ENCODE assay signal across 11 cellular contexts in genomic region chr2:85924522-85924921, GRCh38. TPM values are rescaled to one million over a fixed set of nuclear protein-coding genes. Genes with fewer than 3 reads are reported as not detected.
DNase-seq lines count a peak whose midpoint lies in the region; ATAC-seq and TF ChIP-seq lines count a peak whose summit lies in the region.
"Had no signal": no experiment of that assay in that cellular context is flagged by ENCODE, and none has a peak within 500 bp of the region (broad histone marks: within the 10 kb centered on the region; RNA-seq: fewer than 3 reads in every experiment).

No MANE protein-coding gene starts in this region.

- no peak overlapping the region for H2BK15ac ChIP-seq in mesenchymal stem cell (ENCODE audit: low read depth, poor library complexity, severe bottlenecking)

- ATAC-seq in activated naive CD8-positive, alpha-beta T cell treated with anti-CD3 and anti-CD28 coated beads, Interleukin-2, amount 10 ng/mL, durations not matched to agents 7 days and 5 days (ENCODE audit: low read depth) = peak; percentile 41
- ATAC-seq in activated naive CD8-positive, alpha-beta T cell treated with anti-CD3 and anti-CD28 coated beads, Interleukin-2, amount 50 U/mL, for 24 hours = no peak
- ATAC-seq in WTC11 = no peak

- H3K9me3 ChIP-seq in mesenchymal stem cell (ENCODE audit: control insufficient read depth, low read length) = no peaks in the 10 kb centered on the region

- DNase-seq in activated naive CD8-positive, alpha-beta T cell treated with anti-CD3 and anti-CD28 coated beads, Interleukin-2, amount 10 ng/mL, durations not matched to agents 7 days and 5 days = no peak
- no peak for DNase-seq in activated naive CD8-positive, alpha-beta T cell treated with anti-CD3 and anti-CD28 coated beads, Interleukin-2, amount 50 U/mL, for 24 hours
- DNase-seq in dermis blood vessel endothelial cell (peak; percentile 69), mesenchymal stem cell (peak; percentile 80), NCI-H510A treated with DMSO at 0.1 percent for 48 hours (lab: John Stamatoyannopoulos, UW) (no peak), GM19238 (ENCODE audit: insufficient read length, low spot score) (no peak), WTC11 (ENCODE audit: low spot score) (no peak)
- DNase-seq in activated CD8-positive, alpha-beta memory T cell treated with anti-CD3 and anti-CD28 coated beads for 24 hours = no peak
- DNase-seq: activated gamma-delta T cell; CD4-positive, CD25-positive, alpha-beta regulatory T cell had no signal

- H3K27me3 Mint-ChIP-seq in activated naive CD8-positive, alpha-beta T cell treated with anti-CD3 and anti-CD28 coated beads, Interleukin-2, amount 10 ng/mL, durations not matched to agents 7 days and 5 days = no peaks in the 10 kb centered on the region
- H3K27me3 Mint-ChIP-seq in activated naive CD8-positive, alpha-beta T cell treated with anti-CD3 and anti-CD28 coated beads, Interleukin-2, amount 50 U/mL, for 24 hours = peaks cover 3% of the 10 kb centered on the region
- H3K27me3 Mint-ChIP-seq in WTC11 (ENCODE audit: low read depth) = no peaks in the 10 kb centered on the region; the same call in 1 of the 2 replicates
- H3K27me3 Mint-ChIP-seq: CD4-positive, CD25-positive, alpha-beta regulatory T cell; memory B cell had no signal

- peak overlapping the region in 1 of 2 experiments; percentile 72 for H3K18ac ChIP-seq in mesenchymal stem cell (ENCODE audit: low read depth in 1 of 2, low read length in 2 of 2)

- H3K9me3 Mint-ChIP-seq in activated naive CD8-positive, alpha-beta T cell treated with anti-CD3 and anti-CD28 coated beads, Interleukin-2, amount 10 ng/mL, durations not matched to agents 7 days and 5 days = peaks cover 2% of the 10 kb centered on the region
- peaks cover 3% of the 10 kb centered on the region for H3K9me3 Mint-ChIP-seq in activated naive CD8-positive, alpha-beta T cell treated with anti-CD3 and anti-CD28 coated beads, Interleukin-2, amount 50 U/mL, for 24 hours
- peaks cover 8% of the 10 kb centered on the region for H3K9me3 Mint-ChIP-seq in WTC11
- H3K9me3 Mint-ChIP-seq: memory B cell had no signal

- H2BK12ac ChIP-seq in mesenchymal stem cell (ENCODE audit: low read length in 2 of 2) = peak overlapping the region in 1 of 2 experiments; percentile 76

- CTCF ChIA-PET in WTC11 (lab: Charles Lee) = no interaction called here

- POLR2A ChIA-PET in activated naive CD8-positive, alpha-beta T cell treated with anti-CD3 and anti-CD28 coated beads, Interleukin-2, amount 10 ng/mL, durations not matched to agents 7 days and 5 days (lab: Charles Lee) = interaction anchor here (1.1 kb wide), 1 partner anchor 23 kb away, joined by 4 read pairs; no protein-coding TSS in a partner anchor
- POLR2A ChIA-PET in WTC11 (lab: Charles Lee) = no interaction called here

- peak overlapping the region; percentile 87 for H4K91ac ChIP-seq in mesenchymal stem cell (ENCODE audit: low read length)

- H3K4me2 ChIP-seq in mesenchymal stem cell (ENCODE audit: low read length, poor library complexity, severe bottlenecking) = no peak overlapping the region

- H3K4ac ChIP-seq in mesenchymal stem cell (ENCODE audit: low read depth in 1 of 2, low read length in 2 of 2) = peak overlapping the region in 1 of 2 experiments; percentile 37

- H3K27me3 ChIP-seq in mesenchymal stem cell (ENCODE audit: control insufficient read depth in 1 of 2, insufficient read depth in 1 of 2, low read length in 2 of 2) = no peaks in the 10 kb centered on the region

- H3K14ac ChIP-seq in mesenchymal stem cell (ENCODE audit: low read length in 2 of 2) = no peak overlapping the region

- H4K8ac ChIP-seq in mesenchymal stem cell (ENCODE audit: low read length) = peak overlapping the region; percentile 82

- H2AFZ ChIP-seq in mesenchymal stem cell (ENCODE audit: low read depth, low read length) = no peak overlapping the region

- peaks cover 22% of the 10 kb centered on the region for H3K4me1 Mint-ChIP-seq in activated naive CD8-positive, alpha-beta T cell treated with anti-CD3 and anti-CD28 coated beads, Interleukin-2, amount 10 ng/mL, durations not matched to agents 7 days and 5 days
- peaks cover 13% of the 10 kb centered on the region for H3K4me1 Mint-ChIP-seq in activated naive CD8-positive, alpha-beta T cell treated with anti-CD3 and anti-CD28 coated beads, Interleukin-2, amount 50 U/mL, for 24 hours
- H3K4me1 Mint-ChIP-seq in WTC11 = peaks cover 11% of the 10 kb centered on the region; the same call in 1 of the 2 replicates

- H3K27ac ChIP-seq in mesenchymal stem cell (ENCODE audit: low read length, poor library complexity, severe bottlenecking) = no peak overlapping the region

- 36% methylated on average over 4 of the region's 4 CpGs for WGBS in mesenchymal stem cell

- H3K4me1 ChIP-seq in mesenchymal stem cell (ENCODE audit: control insufficient read depth, insufficient read depth, low read depth, low read length) = peaks cover 12% of the 10 kb centered on the region

- TF ChIP-seq CTCF in WTC11 (IDR thresholded peaks at IDR 0.05) = no peak

- H2AK5ac ChIP-seq in mesenchymal stem cell (ENCODE audit: low read length, severe bottlenecking) = no peak overlapping the region

- no peak overlapping the region for H2BK5ac ChIP-seq in mesenchymal stem cell (ENCODE audit: low read depth, low read length, poor library complexity, severe bottlenecking)

- no peak overlapping the region for H3K4me3 Mint-ChIP-seq in activated naive CD8-positive, alpha-beta T cell treated with anti-CD3 and anti-CD28 coated beads, Interleukin-2, amount 10 ng/mL, durations not matched to agents 7 days and 5 days
- no peak overlapping the region for H3K4me3 Mint-ChIP-seq in activated naive CD8-positive, alpha-beta T cell treated with anti-CD3 and anti-CD28 coated beads, Interleukin-2, amount 50 U/mL, for 24 hours
- no peak overlapping the region for H3K4me3 Mint-ChIP-seq in WTC11
- H3K4me3 Mint-ChIP-seq: CD4-positive, CD25-positive, alpha-beta regulatory T cell; memory B cell had no signal

- H3K27ac Mint-ChIP-seq in activated naive CD8-positive, alpha-beta T cell treated with anti-CD3 and anti-CD28 coated beads, Interleukin-2, amount 10 ng/mL, durations not matched to agents 7 days and 5 days = no peak overlapping the region
- no peak overlapping the region for H3K27ac Mint-ChIP-seq in activated naive CD8-positive, alpha-beta T cell treated with anti-CD3 and anti-CD28 coated beads, Interleukin-2, amount 50 U/mL, for 24 hours
- no peak overlapping the region for H3K27ac Mint-ChIP-seq in WTC11
- H3K27ac Mint-ChIP-seq: memory B cell had no signal

- peak overlapping the region; percentile 49 for H3K9ac ChIP-seq in mesenchymal stem cell (ENCODE audit: low read length)

- H3K23ac ChIP-seq in mesenchymal stem cell (ENCODE audit: low read length in 2 of 2) = no peak overlapping the region

- peak overlapping the region; percentile 69 for H2BK120ac ChIP-seq in mesenchymal stem cell (ENCODE audit: low read depth, low read length)

- H3K4me3 ChIP-seq in mesenchymal stem cell (ENCODE audit: insufficient read depth in 1 of 2, low read depth in 1 of 2, low read length in 2 of 2) = peak overlapping the region in 1 of 2 experiments; percentile 7

- H3K79me1 ChIP-seq in mesenchymal stem cell (replicated peaks; ENCODE audit: low read length, poor library complexity, severe bottlenecking) = no peaks in the 10 kb centered on the region

- H3K36me3 ChIP-seq in mesenchymal stem cell (ENCODE audit: control insufficient read depth in 1 of 2, insufficient read depth in 2 of 2, low read depth in 1 of 2, low read length in 2 of 2) = no peaks in the 10 kb centered on the region

- H3K36me3 Mint-ChIP-seq in activated naive CD8-positive, alpha-beta T cell treated with anti-CD3 and anti-CD28 coated beads, Interleukin-2, amount 10 ng/mL, durations not matched to agents 7 days and 5 days = peaks cover 6% of the 10 kb centered on the region
- H3K36me3 Mint-ChIP-seq in activated naive CD8-positive, alpha-beta T cell treated with anti-CD3 and anti-CD28 coated beads, Interleukin-2, amount 50 U/mL, for 24 hours (ENCODE audit: low read depth) = no peaks in the 10 kb centered on the region
- no peaks in the 10 kb centered on the region for H3K36me3 Mint-ChIP-seq in WTC11

TF ChIP-seq in WTC11, 78 proteins besides CTCF, POLR2A, EP300 and RAD21:
- no peak for TF ChIP-seq FOXJ3 (CRISPR knock-in tag; IDR thresholded peaks at IDR 0.05; ENCODE audit: borderline replicate concordance)
- TF ChIP-seq E2F4 (CRISPR knock-in tag; IDR thresholded peaks at IDR 0.05; ENCODE audit: borderline replicate concordance, low read depth) = no peak

RNA-seq across cellular contexts. Expression of gene ST3GAL5, which starts 35.7 kb away (rescaled TPM):
- total RNA-seq in activated naive CD8-positive, alpha-beta T cell treated with anti-CD3 and anti-CD28 coated beads, Interleukin-2, amount 10 ng/mL, durations not matched to agents 7 days and 5 days = 10 to 100 TPM; 59.9 to 62.8 TPM
- total RNA-seq in dermis blood vessel endothelial cell (9.9 and 13.7 TPM in 2 replicates), WTC11 (2021) (5.9 to 6.8 TPM (median 6.2 TPM) in 3 replicates)
- polyA plus RNA-seq in mesenchymal stem cell (2013, experiment 1 of 2) = 135 TPM
- polyA plus RNA-seq in mesenchymal stem cell (2013, experiment 2 of 2) = 140 TPM

Comparison
In these comparisons a context has a peak if more than half of its experiments do, and no peak if none do; other contexts are left out.
1. DNase-seq: peak in dermis blood vessel endothelial cell (single experiment) and mesenchymal stem cell (single experiment); none in activated naive CD8-positive, alpha-beta T cell treated with anti-CD3 and anti-CD28 coated beads, Interleukin-2, amount 10 ng/mL, durations not matched to agents 7 days and 5 days (single experiment), activated naive CD8-positive, alpha-beta T cell treated with anti-CD3 and anti-CD28 coated beads, Interleukin-2, amount 50 U/mL, for 24 hours (single experiment), NCI-H510A treated with DMSO at 0.1 percent for 48 hours (single experiment), GM19238 (single experiment), WTC11 (single experiment) and activated CD8-positive, alpha-beta memory T cell treated with anti-CD3 and anti-CD28 coated beads for 24 hours (single experiment).